ENCODE assay signal across 16 cellular contexts in genomic region chr6:112360498-112360897, GRCh38. TPM values are rescaled to one million over a fixed set of nuclear protein-coding genes. Genes with fewer than 3 reads are reported as not detected.
DNase-seq lines count a peak whose midpoint lies in the region; TF ChIP-seq lines count a peak whose summit lies in the region.
"Had no signal": no experiment of that assay in that cellular context is flagged by ENCODE, and none has a peak within 500 bp of the region (broad histone marks: within the 10 kb centered on the region; RNA-seq: fewer than 3 reads in every experiment).

No MANE protein-coding gene starts in this region.

- peaks cover 3% of the 10 kb centered on the region for H3K9me3 Mint-ChIP-seq in nephron progenitor cell
- H3K9me3 Mint-ChIP-seq: activated CD4-positive, alpha-beta memory T cell treated with anti-CD3 and anti-CD28 coated beads, Interleukin-2, amount 10 ng/mL, durations not matched to agents 7 days and 5 days had no signal

- no peak overlapping the region for H3K4me3 ChIP-seq in PC-9
- H3K4me3 ChIP-seq: colonic mucosa, left ventricle myocardium inferior had no signal

- BruUV-seq in PC-9 (replicated peaks; lab: Mats Ljungman, UMichigan), result no TSS peak

- H3K9me2 ChIP-seq in PC-9 (ENCODE audit: insufficient read depth), result no peaks in the 10 kb centered on the region

- H3K27me3 ChIP-seq in PC-9 (ENCODE audit: insufficient read depth, low read depth), result no peaks in the 10 kb centered on the region
- H3K27me3 ChIP-seq: colonic mucosa had no signal

- intact Hi-C loops in PC-9 (cut with micrococcal nuclease; ENCODE audit: unreplicated experiment), result no loop called here

- peak; percentile 22 for DNase-seq in GM03348 (ENCODE audit: low spot score)
- peak; percentile 5 for DNase-seq in M059J (ENCODE audit: low read depth)
- DNase-seq in dermis microvascular lymphatic vessel endothelial cell (ENCODE audit: low read depth in 2 of 2), result peak; percentile 69 to 88
- DNase-seq in nephron progenitor cell, result peak; percentile 21
- DNase-seq in stimulated activated CD4-positive, alpha-beta T cell treated with anti-CD3 and anti-CD28 coated beads, Interleukin-1b, Interleukin-23, amount 100 ng/mL, for 48 hours, result no peak
- DNase-seq in globus pallidus (ENCODE audit: low spot score), result no peak
- DNase-seq in PC-9, result no peak
- DNase-seq: activated CD4-positive, alpha-beta memory T cell treated with anti-CD3 and anti-CD28 coated beads, Interleukin-2, amount 10 ng/mL, durations not matched to agents 7 days and 5 days; amygdala; CD4-positive, CD25-positive, alpha-beta regulatory T cell; colonic mucosa; hippocampal formation; left ventricle myocardium inferior; NCI-H1694; NCI-H82; substantia nigra had no signal

- POLR2A ChIA-PET in PC-9 (lab: Charles Lee; ENCODE audit: unreplicated experiment), result no interaction called here

- peaks cover 36% of the 10 kb centered on the region for H3K4me1 Mint-ChIP-seq in nephron progenitor cell
- H3K4me1 Mint-ChIP-seq: activated CD4-positive, alpha-beta memory T cell treated with anti-CD3 and anti-CD28 coated beads, Interleukin-2, amount 10 ng/mL, durations not matched to agents 7 days and 5 days; CD4-positive, CD25-positive, alpha-beta regulatory T cell had no signal

- H3K4me2 ChIP-seq in PC-9, result no peak overlapping the region

- CTCF ChIA-PET in PC-9 (lab: Charles Lee), result no interaction called here

- peak overlapping the region; percentile 19 for H3K4me3 Mint-ChIP-seq in nephron progenitor cell
- H3K4me3 Mint-ChIP-seq: activated CD4-positive, alpha-beta memory T cell treated with anti-CD3 and anti-CD28 coated beads, Interleukin-2, amount 10 ng/mL, durations not matched to agents 7 days and 5 days; CD4-positive, CD25-positive, alpha-beta regulatory T cell had no signal

- no peak overlapping the region; the same call in 1 of the 2 replicates for H2AFZ ChIP-seq in PC-9

- no peak overlapping the region for H3K27ac ChIP-seq in PC-9
- H3K27ac ChIP-seq: colonic mucosa, left ventricle myocardium inferior had no signal

- H3K9me3 ChIP-seq in PC-9 (ENCODE audit: insufficient read depth, low read depth), result no peaks in the 10 kb centered on the region; the same call in 1 of the 2 replicates
- H3K9me3 ChIP-seq: colonic mucosa, left ventricle myocardium inferior had no signal

- no peaks in the 10 kb centered on the region for H3F3A ChIP-seq in PC-9 (ENCODE audit: insufficient read depth, low read depth)

- H3K79me2 ChIP-seq in PC-9 (ENCODE audit: low read depth), result no peaks in the 10 kb centered on the region

- no peaks in the 10 kb centered on the region for H4K20me1 ChIP-seq in PC-9 (ENCODE audit: insufficient read depth)

- H3K27me3 Mint-ChIP-seq in nephron progenitor cell (ENCODE audit: low read depth, poor library complexity), result peaks cover 4% of the 10 kb centered on the region
- H3K27me3 Mint-ChIP-seq: activated CD4-positive, alpha-beta memory T cell treated with anti-CD3 and anti-CD28 coated beads, Interleukin-2, amount 10 ng/mL, durations not matched to agents 7 days and 5 days had no signal

- H3K36me3 Mint-ChIP-seq in nephron progenitor cell (ENCODE audit: low read depth), result no peaks in the 10 kb centered on the region
- H3K36me3 Mint-ChIP-seq: CD4-positive, CD25-positive, alpha-beta regulatory T cell had no signal

- H3K27ac Mint-ChIP-seq in nephron progenitor cell, result peak overlapping the region; percentile 80
- H3K27ac Mint-ChIP-seq: activated CD4-positive, alpha-beta memory T cell treated with anti-CD3 and anti-CD28 coated beads, Interleukin-2, amount 10 ng/mL, durations not matched to agents 7 days and 5 days; CD4-positive, CD25-positive, alpha-beta regulatory T cell had no signal

- peaks cover 13% of the 10 kb centered on the region for H3K4me1 ChIP-seq in PC-9 (replicated peaks; ENCODE audit: insufficient read depth)
- H3K4me1 ChIP-seq: colonic mucosa, left ventricle myocardium inferior had no signal

- TF ChIP-seq CTCF in nephron progenitor cell (IDR thresholded peaks at IDR 0.05), result no peak
- no peak for TF ChIP-seq CTCF in PC-9 (conservative IDR thresholded peaks at IDR 0.05)

- no peaks in the 10 kb centered on the region for H3K36me3 ChIP-seq in PC-9 (ENCODE audit: low read depth)
- H3K36me3 ChIP-seq: colonic mucosa, left ventricle myocardium inferior had no signal

RNA-seq across cellular contexts. Expression of gene RFPL4B, which starts 13.4 kb away (rescaled TPM):
- total RNA-seq in M059J (2014; rRNA removed; shearing (Covaris generic)), result 0.05 TPM in 2 replicates
- total RNA-seq in dermis microvascular lymphatic vessel endothelial cell, result not detected in 2 replicates
- 0.48 and 0.85 TPM in 2 replicates for total RNA-seq in PC-9 (2021)
- total RNA-seq: activated CD4-positive, alpha-beta memory T cell treated with anti-CD3 and anti-CD28 coated beads, Interleukin-2, amount 10 ng/mL, durations not matched to agents 7 days and 5 days; CD4-positive, CD25-positive, alpha-beta regulatory T cell; colonic mucosa; left ventricle myocardium inferior had no signal

Comparison
In these comparisons a context has a peak if more than half of its experiments do, and no peak if none do; other contexts are left out.
1. DNase-seq: peak in GM03348 (single experiment), M059J (single experiment), dermis microvascular lymphatic vessel endothelial cell (2 of 2) and nephron progenitor cell (single experiment); none in stimulated activated CD4-positive, alpha-beta T cell treated with anti-CD3 and anti-CD28 coated beads, Interleukin-1b, Interleukin-23, amount 100 ng/mL, for 48 hours (single experiment), globus pallidus (single experiment) and PC-9 (0 of 2).